Comparison of ENCODE assay signal across 16 cellular contexts in the genomic region with DNA sequence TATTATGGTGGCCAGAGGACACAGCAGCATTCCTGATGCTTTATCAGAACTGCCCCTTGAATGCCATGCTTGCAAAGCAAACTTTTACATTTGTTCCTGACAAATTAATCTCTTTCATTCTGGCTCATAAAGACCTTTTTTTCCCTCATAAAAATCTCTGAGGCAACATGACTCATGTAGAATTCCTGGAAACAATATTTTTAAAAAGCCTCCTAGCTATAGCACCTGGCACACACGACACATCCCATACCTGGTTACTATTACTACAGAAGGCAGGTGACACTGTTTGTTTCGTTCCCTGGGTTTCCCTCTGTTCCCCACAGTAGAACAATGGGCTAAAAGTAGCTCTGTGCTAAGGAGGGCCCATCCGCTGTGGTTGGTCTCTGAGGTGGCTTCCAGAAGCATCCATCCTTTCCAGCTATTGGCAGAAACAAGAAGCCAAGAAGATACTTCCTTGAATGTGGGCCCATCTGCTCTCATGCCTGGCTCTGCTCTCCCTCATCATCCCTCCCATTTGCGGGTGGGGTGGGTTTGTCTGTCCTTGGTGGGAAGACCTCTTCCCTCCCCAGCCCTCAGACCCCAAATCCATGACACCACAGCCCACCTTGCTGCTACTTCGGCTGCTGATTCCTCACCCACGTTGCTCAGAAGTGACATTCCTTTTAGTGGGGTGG. TPM values are rescaled to one million over a fixed set of nuclear protein-coding genes. Genes with fewer than 3 reads are reported as not detected.
DNase-seq lines count a peak whose midpoint lies in the region; ATAC-seq, FAIRE-seq and TF ChIP-seq lines count a peak whose summit lies in the region.
"Had no signal": no experiment of that assay in that cellular context is flagged by ENCODE, and none has a peak within 500 bp of the region (broad histone marks: within the 10 kb centered on the region; RNA-seq: fewer than 3 reads in every experiment).

No MANE protein-coding gene starts in this region.

- H3K27ac ChIP-seq in heart left ventricle, result peak overlapping the region; percentile 43 to 92 (median 81)
- H3K27ac ChIP-seq in esophagus muscularis mucosa (replicated peaks in 1 of 4), result peak overlapping the region; percentile 44 to 73 (median 59)
- peak overlapping the region; percentile 18 to 69 (median 65) for H3K27ac ChIP-seq in pancreas
- no peak overlapping the region; the same call in 1 of the 2 replicates for H3K27ac ChIP-seq in SJCRH30
- no peak overlapping the region for H3K27ac ChIP-seq in CD4-positive, alpha-beta memory T cell (ENCODE audit: low read depth, low read length)

- H3K4me1 ChIP-seq in heart left ventricle (peaks cover 4 to 79% (median 62%) of the 10 kb centered on the region in 12 donors), esophagus muscularis mucosa (peaks cover 37 to 65% (median 53%) of the 10 kb centered on the region in 4 donors), pancreas (peaks cover 8 to 27% (median 10%) of the 10 kb centered on the region in 3 donors), SJCRH30 (peaks cover 29% of the 10 kb centered on the region)
- H3K4me1 ChIP-seq in CD4-positive, alpha-beta memory T cell (ENCODE audit: insufficient read depth, low read length), result no peaks in the 10 kb centered on the region

- intact Hi-C loops in heart left ventricle (cut with DNase I) (loop anchor here in 5 of 10 donors (2.0 to 10.0 kb wide), 5 partner anchors 36 to 108 kb away; no protein-coding TSS in a partner anchor), Right ventricle myocardium inferior (cut with DNase I) (loop anchor here (2.0 to 10.0 kb wide), 3 partner anchors 20 to 108 kb away; partner anchors contain the start of gene COL15A1), esophagus muscularis mucosa (cut with DNase I) (no loop called here), pancreas (cut with DNase I) (no loop called here)
- intact Hi-C loops in CD4-positive, alpha-beta memory T cell (cut with micrococcal nuclease), result no loop called here

- peaks cover 0 to 5% (median 0%) of the 10 kb centered on the region in 12 donors for H3K9me3 ChIP-seq in heart left ventricle
- no peaks in the 10 kb centered on the region for H3K9me3 ChIP-seq in esophagus muscularis mucosa
- no peaks in the 10 kb centered on the region for H3K9me3 ChIP-seq in pancreas
- no peaks in the 10 kb centered on the region for H3K9me3 ChIP-seq in SJCRH30 (replicated peaks)
- no peaks in the 10 kb centered on the region for H3K9me3 ChIP-seq in CD4-positive, alpha-beta memory T cell (ENCODE audit: control insufficient read depth in 1 of 2, low read length in 2 of 2)

- H3K36me3 Mint-ChIP-seq in CD4-positive, alpha-beta memory T cell, result no peaks in the 10 kb centered on the region

- CTCF ChIA-PET in CD4-positive, alpha-beta memory T cell (lab: Charles Lee; ENCODE audit: partially characterized antibody), result interaction anchor here (0.6 kb wide), 1 partner anchor 230 kb away, joined by 3 read pairs; no protein-coding TSS in a partner anchor

- peak in 1 of 4 donors; percentile 29 for ATAC-seq in heart left ventricle
- ATAC-seq in Right ventricle myocardium inferior, result no peak
- ATAC-seq in pancreas, result no peak

- H3K9me3 Mint-ChIP-seq in CD4-positive, alpha-beta memory T cell, result peaks cover 0 to 5% (median 0%) of the 10 kb centered on the region in 8 donors

- DNase-seq in heart left ventricle (peak in 2 of 5 donors; percentile 32 to 35), Right ventricle myocardium inferior (ENCODE audit: missing footprints) (no peak), esophagus muscularis mucosa (ENCODE audit: extremely low spot score) (no peak), pancreas (no peak), GM19239 (ENCODE audit: insufficient read length, low spot score) (no peak), SJCRH30 (no peak), NOMO-1 (lab: John Stamatoyannopoulos, UW; ENCODE audit: unreplicated experiment in 2 of 2) (no peak)
- no peak for DNase-seq in CD4-positive, alpha-beta memory T cell
- DNase-seq: cortex of kidney, hypothalamus, NCI-H2081, NCI-H526 treated with DMSO at 0.1 percent for 48 hours, RPMI8226, substantia nigra, T-helper 1 cell had no signal

- H3K4me3 ChIP-seq in heart left ventricle (no peak overlapping the region), esophagus muscularis mucosa (no peak overlapping the region), pancreas (no peak overlapping the region), SJCRH30 (no peak overlapping the region)
- H3K4me3 ChIP-seq in CD4-positive, alpha-beta memory T cell (ENCODE audit: low read length in 2 of 2), result no peak overlapping the region

- TF ChIP-seq POLR2A in heart left ventricle (IDR thresholded peaks at IDR 0.05) (no peak), esophagus muscularis mucosa (IDR thresholded peaks at IDR 0.05; ENCODE audit: low read depth) (no peak)

- POLR2A ChIA-PET in CD4-positive, alpha-beta memory T cell (lab: Charles Lee; ENCODE audit: partially characterized antibody), result no interaction called here

- FAIRE-seq in pancreas (lab: Jason Lieb, UNC) (no peak), GM19239 (lab: Jason Lieb, UNC) (no peak)

- no peaks in the 10 kb centered on the region for H3K36me3 ChIP-seq in heart left ventricle
- no peaks in the 10 kb centered on the region for H3K36me3 ChIP-seq in esophagus muscularis mucosa
- no peaks in the 10 kb centered on the region for H3K36me3 ChIP-seq in pancreas
- H3K36me3 ChIP-seq in SJCRH30, result no peaks in the 10 kb centered on the region
- H3K36me3 ChIP-seq in CD4-positive, alpha-beta memory T cell (ENCODE audit: insufficient read depth, low read length), result no peaks in the 10 kb centered on the region

- TF ChIP-seq EP300 in esophagus muscularis mucosa (IDR thresholded peaks at IDR 0.05), result no peak

- H3K4me1 Mint-ChIP-seq in CD4-positive, alpha-beta memory T cell, result no peaks in the 10 kb centered on the region

- H3K27ac Mint-ChIP-seq in CD4-positive, alpha-beta memory T cell, result no peak overlapping the region
- H3K27ac Mint-ChIP-seq: progenitor cell of endocrine pancreas had no signal

- 40 to 52% (median 48%) methylated on average over 6 of the region's 6 CpGs for WGBS in heart left ventricle, 4 donors
- WGBS in esophagus muscularis mucosa, result 64% methylated on average over 6 of the region's 6 CpGs
- WGBS in pancreas, 2 donors, result 71 to 79% methylated on average over 6 of the region's 6 CpGs

- peaks cover 10 to 15% of the 10 kb centered on the region in 2 donors for H3K27me3 Mint-ChIP-seq in CD4-positive, alpha-beta memory T cell

- H3K27me3 ChIP-seq in heart left ventricle (no peaks in the 10 kb centered on the region), esophagus muscularis mucosa (no peaks in the 10 kb centered on the region), pancreas (no peaks in the 10 kb centered on the region), SJCRH30 (no peaks in the 10 kb centered on the region)
- H3K27me3 ChIP-seq in CD4-positive, alpha-beta memory T cell (ENCODE audit: insufficient read depth, low read length), result no peaks in the 10 kb centered on the region

- no peak overlapping the region for H3K4me3 Mint-ChIP-seq in CD4-positive, alpha-beta memory T cell

- TF ChIP-seq CTCF in heart left ventricle (IDR thresholded peaks at IDR 0.05) (no peak), esophagus muscularis mucosa (IDR thresholded peaks at IDR 0.05) (no peak), pancreas (IDR thresholded peaks at IDR 0.05) (no peak)

RNA-seq across cellular contexts. Expression of gene GALNT12, which starts 59.1 kb away (rescaled TPM):
- total RNA-seq in heart left ventricle (1 to 10 TPM in 3 of 9 donors, under 1 TPM in 6; 0.25 to 4.7 (median 0.70) TPM), Right ventricle myocardium inferior (0.54 TPM), esophagus muscularis mucosa (10 to 100 TPM; 12.4 to 22.4 (median 16.2) TPM), pancreas (10 to 100 TPM in 3 of 6 donors, 1 to 10 TPM in 3; 8.7 to 12.2 (median 10.1) TPM)
- polyA plus RNA-seq in heart left ventricle (under 1 TPM; 0.23 to 0.32 TPM), pancreas (1 to 10 TPM; 4.2 to 7.3 TPM)
- 2.2 and 2.7 TPM in 2 replicates for total RNA-seq in SJCRH30 (2014; rRNA removed; shearing (Covaris generic))
- 10 to 100 TPM; 11.1 to 13.8 TPM for total RNA-seq in CD4-positive, alpha-beta memory T cell
- polyA plus RNA-seq in CD4-positive, alpha-beta memory T cell, result 1 to 10 TPM; 3.1 to 6.1 TPM

Comparison
In these comparisons a context has a peak if more than half of its experiments do, and no peak if none do; other contexts are left out.
1. H3K27ac ChIP-seq: peak in heart left ventricle (12 of 12), esophagus muscularis mucosa (4 of 4) and pancreas (4 of 4); none in SJCRH30 (single experiment) and CD4-positive, alpha-beta memory T cell (single experiment).